Comparison of ENCODE assay signal across 1 cellular context in the genomic region with DNA sequence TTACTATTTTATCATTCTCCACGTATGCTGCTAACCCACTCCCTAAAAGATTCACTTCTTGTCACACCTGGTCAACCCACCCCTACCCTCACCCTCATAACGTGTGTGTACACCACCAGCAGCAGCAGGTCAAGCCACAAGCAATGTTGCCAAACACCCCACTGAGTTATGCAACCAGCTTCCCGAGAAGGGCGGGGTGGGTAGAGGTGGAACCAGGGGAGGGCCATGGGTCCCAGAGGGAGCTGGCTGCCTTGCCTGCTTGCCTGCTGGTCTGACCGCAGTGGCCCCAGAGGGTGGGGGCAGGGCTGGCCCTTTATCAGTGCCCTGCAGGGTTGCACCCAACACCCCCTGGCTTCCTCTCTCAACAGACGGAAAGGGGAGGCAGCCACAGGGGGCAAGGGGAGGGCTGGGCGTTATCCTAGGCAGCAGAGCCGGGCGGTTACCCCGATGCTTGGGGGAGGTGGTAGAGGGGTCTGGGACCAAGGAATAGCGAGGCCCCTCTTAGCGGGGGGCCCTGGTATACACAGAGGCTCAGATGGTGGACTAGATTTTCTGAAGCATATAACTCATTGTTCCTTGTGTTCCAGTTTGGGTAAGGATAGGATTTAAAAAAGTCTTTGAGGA.
A peak's percentile ranks its signal among the peaks of the same experiment; 100 is the strongest.
TF ChIP-seq lines count a peak whose summit lies in the region.

No MANE protein-coding gene starts in this region.

TF ChIP-seq in K562, 482 proteins besides CTCF, POLR2A, EP300 and RAD21 (continued from another document and continues in another):
- TF ChIP-seq, protein P1, sequence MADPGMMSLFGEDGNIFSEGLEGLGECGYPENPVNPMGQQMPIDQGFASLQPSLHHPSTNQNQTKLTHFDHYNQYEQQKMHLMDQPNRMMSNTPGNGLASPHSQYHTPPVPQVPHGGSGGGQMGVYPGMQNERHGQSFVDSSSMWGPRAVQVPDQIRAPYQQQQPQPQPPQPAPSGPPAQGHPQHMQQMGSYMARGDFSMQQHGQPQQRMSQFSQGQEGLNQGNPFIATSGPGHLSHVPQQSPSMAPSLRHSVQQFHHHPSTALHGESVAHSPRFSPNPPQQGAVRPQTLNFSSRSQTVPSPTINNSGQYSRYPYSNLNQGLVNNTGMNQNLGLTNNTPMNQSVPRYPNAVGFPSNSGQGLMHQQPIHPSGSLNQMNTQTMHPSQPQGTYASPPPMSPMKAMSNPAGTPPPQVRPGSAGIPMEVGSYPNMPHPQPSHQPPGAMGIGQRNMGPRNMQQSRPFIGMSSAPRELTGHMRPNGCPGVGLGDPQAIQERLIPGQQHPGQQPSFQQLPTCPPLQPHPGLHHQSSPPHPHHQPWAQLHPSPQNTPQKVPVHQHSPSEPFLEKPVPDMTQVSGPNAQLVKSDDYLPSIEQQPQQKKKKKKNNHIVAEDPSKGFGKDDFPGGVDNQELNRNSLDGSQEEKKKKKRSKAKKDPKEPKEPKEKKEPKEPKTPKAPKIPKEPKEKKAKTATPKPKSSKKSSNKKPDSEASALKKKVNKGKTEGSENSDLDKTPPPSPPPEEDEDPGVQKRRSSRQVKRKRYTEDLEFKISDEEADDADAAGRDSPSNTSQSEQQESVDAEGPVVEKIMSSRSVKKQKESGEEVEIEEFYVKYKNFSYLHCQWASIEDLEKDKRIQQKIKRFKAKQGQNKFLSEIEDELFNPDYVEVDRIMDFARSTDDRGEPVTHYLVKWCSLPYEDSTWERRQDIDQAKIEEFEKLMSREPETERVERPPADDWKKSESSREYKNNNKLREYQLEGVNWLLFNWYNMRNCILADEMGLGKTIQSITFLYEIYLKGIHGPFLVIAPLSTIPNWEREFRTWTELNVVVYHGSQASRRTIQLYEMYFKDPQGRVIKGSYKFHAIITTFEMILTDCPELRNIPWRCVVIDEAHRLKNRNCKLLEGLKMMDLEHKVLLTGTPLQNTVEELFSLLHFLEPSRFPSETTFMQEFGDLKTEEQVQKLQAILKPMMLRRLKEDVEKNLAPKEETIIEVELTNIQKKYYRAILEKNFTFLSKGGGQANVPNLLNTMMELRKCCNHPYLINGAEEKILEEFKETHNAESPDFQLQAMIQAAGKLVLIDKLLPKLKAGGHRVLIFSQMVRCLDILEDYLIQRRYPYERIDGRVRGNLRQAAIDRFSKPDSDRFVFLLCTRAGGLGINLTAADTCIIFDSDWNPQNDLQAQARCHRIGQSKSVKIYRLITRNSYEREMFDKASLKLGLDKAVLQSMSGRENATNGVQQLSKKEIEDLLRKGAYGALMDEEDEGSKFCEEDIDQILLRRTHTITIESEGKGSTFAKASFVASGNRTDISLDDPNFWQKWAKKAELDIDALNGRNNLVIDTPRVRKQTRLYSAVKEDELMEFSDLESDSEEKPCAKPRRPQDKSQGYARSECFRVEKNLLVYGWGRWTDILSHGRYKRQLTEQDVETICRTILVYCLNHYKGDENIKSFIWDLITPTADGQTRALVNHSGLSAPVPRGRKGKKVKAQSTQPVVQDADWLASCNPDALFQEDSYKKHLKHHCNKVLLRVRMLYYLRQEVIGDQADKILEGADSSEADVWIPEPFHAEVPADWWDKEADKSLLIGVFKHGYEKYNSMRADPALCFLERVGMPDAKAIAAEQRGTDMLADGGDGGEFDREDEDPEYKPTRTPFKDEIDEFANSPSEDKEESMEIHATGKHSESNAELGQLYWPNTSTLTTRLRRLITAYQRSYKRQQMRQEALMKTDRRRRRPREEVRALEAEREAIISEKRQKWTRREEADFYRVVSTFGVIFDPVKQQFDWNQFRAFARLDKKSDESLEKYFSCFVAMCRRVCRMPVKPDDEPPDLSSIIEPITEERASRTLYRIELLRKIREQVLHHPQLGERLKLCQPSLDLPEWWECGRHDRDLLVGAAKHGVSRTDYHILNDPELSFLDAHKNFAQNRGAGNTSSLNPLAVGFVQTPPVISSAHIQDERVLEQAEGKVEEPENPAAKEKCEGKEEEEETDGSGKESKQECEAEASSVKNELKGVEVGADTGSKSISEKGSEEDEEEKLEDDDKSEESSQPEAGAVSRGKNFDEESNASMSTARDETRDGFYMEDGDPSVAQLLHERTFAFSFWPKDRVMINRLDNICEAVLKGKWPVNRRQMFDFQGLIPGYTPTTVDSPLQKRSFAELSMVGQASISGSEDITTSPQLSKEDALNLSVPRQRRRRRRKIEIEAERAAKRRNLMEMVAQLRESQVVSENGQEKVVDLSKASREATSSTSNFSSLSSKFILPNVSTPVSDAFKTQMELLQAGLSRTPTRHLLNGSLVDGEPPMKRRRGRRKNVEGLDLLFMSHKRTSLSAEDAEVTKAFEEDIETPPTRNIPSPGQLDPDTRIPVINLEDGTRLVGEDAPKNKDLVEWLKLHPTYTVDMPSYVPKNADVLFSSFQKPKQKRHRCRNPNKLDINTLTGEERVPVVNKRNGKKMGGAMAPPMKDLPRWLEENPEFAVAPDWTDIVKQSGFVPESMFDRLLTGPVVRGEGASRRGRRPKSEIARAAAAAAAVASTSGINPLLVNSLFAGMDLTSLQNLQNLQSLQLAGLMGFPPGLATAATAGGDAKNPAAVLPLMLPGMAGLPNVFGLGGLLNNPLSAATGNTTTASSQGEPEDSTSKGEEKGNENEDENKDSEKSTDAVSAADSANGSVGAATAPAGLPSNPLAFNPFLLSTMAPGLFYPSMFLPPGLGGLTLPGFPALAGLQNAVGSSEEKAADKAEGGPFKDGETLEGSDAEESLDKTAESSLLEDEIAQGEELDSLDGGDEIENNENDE (IDR thresholded peaks at IDR 0.05; ENCODE audit: low read depth, low read length) = no peak
- TF ChIP-seq ZNF354B (CRISPR knock-in tag; IDR thresholded peaks at IDR 0.05) (no peak), CC2D1A (IDR thresholded peaks at IDR 0.05) (peak; percentile 96), WHSC1 (IDR thresholded peaks at IDR 0.05; ENCODE audit: low read length) (no peak), ZNF175 (CRISPR knock-in tag; IDR thresholded peaks at IDR 0.05; ENCODE audit: low read depth) (no peak), PRDM10 (IDR thresholded peaks at IDR 0.05; ENCODE audit: partially characterized antibody) (peak; percentile 25), FUS (optimal IDR thresholded peaks at IDR 0.05; ENCODE audit: low read depth, low read length) (no peak), ZNF263 (CRISPR knock-in tag; IDR thresholded peaks at IDR 0.05; ENCODE audit: borderline replicate concordance) (no peak; the same call in 1 of the 2 replicates), TAL1 (IDR thresholded peaks at IDR 0.05) (peak; percentile 97), TSHZ1 (CRISPR knock-in tag; IDR thresholded peaks at IDR 0.05) (no peak), PYGO2 (tag; IDR thresholded peaks at IDR 0.05) (0 out of 2 replicates have a peak, but pooled peaks have one; percentile 43), TEAD1 (CRISPR knock-in tag; IDR thresholded peaks at IDR 0.05) (peak; percentile 78 to 82), FOXP1 (CRISPR knock-in tag; IDR thresholded peaks at IDR 0.05) (peak; percentile 93), SMARCE1 (IDR thresholded peaks at IDR 0.05) (peak; percentile 97), FOXA3 (CRISPR knock-in tag; conservative IDR thresholded peaks at IDR 0.05 in 1 of 2, IDR thresholded peaks at IDR 0.05 in 1 of 2) (no peak; a peak in 1 of 4 replicates), ZNF224 (CRISPR knock-in tag; IDR thresholded peaks at IDR 0.05) (no peak), NUFIP1 (IDR thresholded peaks at IDR 0.05; ENCODE audit: partially characterized antibody) (no peak), SP2 (IDR thresholded peaks at IDR 0.05; ENCODE audit: extremely low read depth, low read depth, low read length, poor library complexity, severe bottlenecking) (peak; percentile 26), HNRNPK (IDR thresholded peaks at IDR 0.05; ENCODE audit: low read depth, low read length, poor library complexity, severe bottlenecking) (no peak), NFXL1 (CRISPR knock-in tag; IDR thresholded peaks at IDR 0.05) (no peak), ZNF239 (CRISPR knock-in tag; IDR thresholded peaks at IDR 0.05) (no peak), KAT7 (CRISPR knock-in tag; IDR thresholded peaks at IDR 0.05; ENCODE audit: borderline replicate concordance) (peak; percentile 49; the same call in 1 of the 2 replicates), NR1H2 (CRISPR knock-in tag; IDR thresholded peaks at IDR 0.05) (peak; percentile 88; the same call in 1 of the 2 replicates), XRCC3 (IDR thresholded peaks at IDR 0.05) (no peak), ATF6 (CRISPR knock-in tag; IDR thresholded peaks at IDR 0.05) (no peak)
- TF ChIP-seq, protein P2, sequence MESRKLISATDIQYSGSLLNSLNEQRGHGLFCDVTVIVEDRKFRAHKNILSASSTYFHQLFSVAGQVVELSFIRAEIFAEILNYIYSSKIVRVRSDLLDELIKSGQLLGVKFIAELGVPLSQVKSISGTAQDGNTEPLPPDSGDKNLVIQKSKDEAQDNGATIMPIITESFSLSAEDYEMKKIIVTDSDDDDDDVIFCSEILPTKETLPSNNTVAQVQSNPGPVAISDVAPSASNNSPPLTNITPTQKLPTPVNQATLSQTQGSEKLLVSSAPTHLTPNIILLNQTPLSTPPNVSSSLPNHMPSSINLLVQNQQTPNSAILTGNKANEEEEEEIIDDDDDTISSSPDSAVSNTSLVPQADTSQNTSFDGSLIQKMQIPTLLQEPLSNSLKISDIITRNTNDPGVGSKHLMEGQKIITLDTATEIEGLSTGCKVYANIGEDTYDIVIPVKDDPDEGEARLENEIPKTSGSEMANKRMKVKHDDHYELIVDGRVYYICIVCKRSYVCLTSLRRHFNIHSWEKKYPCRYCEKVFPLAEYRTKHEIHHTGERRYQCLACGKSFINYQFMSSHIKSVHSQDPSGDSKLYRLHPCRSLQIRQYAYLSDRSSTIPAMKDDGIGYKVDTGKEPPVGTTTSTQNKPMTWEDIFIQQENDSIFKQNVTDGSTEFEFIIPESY (CRISPR knock-in tag; IDR thresholded peaks at IDR 0.05) = peak; percentile 72; the same call in 1 of the 2 replicates
- TF ChIP-seq, protein P3, sequence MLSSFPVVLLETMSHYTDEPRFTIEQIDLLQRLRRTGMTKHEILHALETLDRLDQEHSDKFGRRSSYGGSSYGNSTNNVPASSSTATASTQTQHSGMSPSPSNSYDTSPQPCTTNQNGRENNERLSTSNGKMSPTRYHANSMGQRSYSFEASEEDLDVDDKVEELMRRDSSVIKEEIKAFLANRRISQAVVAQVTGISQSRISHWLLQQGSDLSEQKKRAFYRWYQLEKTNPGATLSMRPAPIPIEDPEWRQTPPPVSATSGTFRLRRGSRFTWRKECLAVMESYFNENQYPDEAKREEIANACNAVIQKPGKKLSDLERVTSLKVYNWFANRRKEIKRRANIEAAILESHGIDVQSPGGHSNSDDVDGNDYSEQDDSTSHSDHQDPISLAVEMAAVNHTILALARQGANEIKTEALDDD (IDR thresholded peaks at IDR 0.05) = peak; percentile 84
- TF ChIP-seq, protein P4, sequence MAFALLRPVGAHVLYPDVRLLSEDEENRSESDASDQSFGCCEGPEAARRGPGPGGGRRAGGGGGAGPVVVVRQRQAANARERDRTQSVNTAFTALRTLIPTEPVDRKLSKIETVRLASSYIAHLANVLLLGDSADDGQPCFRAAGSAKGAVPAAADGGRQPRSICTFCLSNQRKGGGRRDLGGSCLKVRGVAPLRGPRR (CRISPR knock-in tag; IDR thresholded peaks at IDR 0.05) = no peak
